ENCODE assay signal across 23 cellular contexts in genomic region chr3:107718547-107718946, GRCh38.
"Had no signal": no experiment of that assay in that cellular context is flagged by ENCODE, and none has a peak within 500 bp of the region (broad histone marks: within the 10 kb centered on the region; RNA-seq: fewer than 3 reads in every experiment).

No MANE protein-coding gene starts in this region.

- ATAC-seq: activated T-cell treated with anti-CD3 and anti-CD28 coated beads, Interleukin-2, amount 50 U/mL, for 72 hours; body of pancreas; naive thymus-derived CD8-positive, alpha-beta T cell had no signal

- H3K4me3 Mint-ChIP-seq: activated CD4-positive, alpha-beta memory T cell treated with anti-CD3 and anti-CD28 coated beads for 36 hours; activated naive CD4-positive, alpha-beta T cell treated with anti-CD3 and anti-CD28 coated beads, Interleukin-2, amount 50 U/mL, for 24 hours; activated T-cell treated with anti-CD3 and anti-CD28 coated beads, Interleukin-2, amount 50 U/mL, for 72 hours; dendritic cell treated with granulocyte-macrophage colony-stimulating factor and Interleukin-4, amounts not matched to agents 40 ng/mL and 50 ng/mL, for 4 days; mesothelial cell of epicardium; naive thymus-derived CD8-positive, alpha-beta T cell; type B pancreatic cell had no signal

- H3K9me3 ChIP-seq: body of pancreas, left ventricle myocardium inferior, right atrium auricular region, thoracic aorta, vagina had no signal

- H3K4me1 ChIP-seq: body of pancreas had no signal

- H3K9me3 Mint-ChIP-seq: activated naive CD4-positive, alpha-beta T cell treated with anti-CD3 and anti-CD28 coated beads, Interleukin-2, amount 50 U/mL, for 24 hours; activated T-cell treated with anti-CD3 and anti-CD28 coated beads, Interleukin-2, amount 50 U/mL, for 72 hours; dendritic cell treated with granulocyte-macrophage colony-stimulating factor and Interleukin-4, amounts not matched to agents 40 ng/mL and 50 ng/mL, for 4 days; mesothelial cell of epicardium; type B pancreatic cell had no signal

- H3K27me3 ChIP-seq: body of pancreas, cardiac muscle cell, hepatocyte, right atrium auricular region, spleen, vagina had no signal

- DNase-seq: activated CD4-positive, alpha-beta memory T cell treated with anti-CD3 and anti-CD28 coated beads for 36 hours; activated CD4-positive, alpha-beta T cell treated with anti-CD3 and anti-CD28 coated beads for 48 hours; activated effector memory CD4-positive, alpha-beta T cell treated with anti-CD3 and anti-CD28 coated beads, Interleukin-2, amount 50 U/mL, for 16 hours; activated T-cell treated with anti-CD3 and anti-CD28 coated beads, Interleukin-2, amount 50 U/mL, for 72 hours; anterior cingulate cortex; body of pancreas; effector CD4-positive, alpha-beta T cell; foreskin melanocyte; left ventricle myocardium inferior; naive thymus-derived CD8-positive, alpha-beta T cell; spleen; stimulated activated CD4-positive, alpha-beta T cell treated with anti-CD3 and anti-CD28 coated beads, Interleukin-4, amount 100 ng/mL, for 1 hour; stimulated activated naive CD4-positive, alpha-beta T cell had no signal

- H3K36me3 ChIP-seq: thoracic aorta, vagina had no signal

- H3K27me3 Mint-ChIP-seq: activated CD4-positive, alpha-beta memory T cell treated with anti-CD3 and anti-CD28 coated beads for 36 hours; activated naive CD4-positive, alpha-beta T cell treated with anti-CD3 and anti-CD28 coated beads, Interleukin-2, amount 50 U/mL, for 24 hours; dendritic cell treated with granulocyte-macrophage colony-stimulating factor and Interleukin-4, amounts not matched to agents 40 ng/mL and 50 ng/mL, for 4 days; naive thymus-derived CD8-positive, alpha-beta T cell; progenitor cell of endocrine pancreas; type B pancreatic cell had no signal

- H3K4me3 ChIP-seq: body of pancreas, cardiac muscle cell, hepatocyte, left ventricle myocardium inferior, right atrium auricular region, spleen, thoracic aorta, vagina had no signal

- H3K27ac Mint-ChIP-seq: activated CD4-positive, alpha-beta memory T cell treated with anti-CD3 and anti-CD28 coated beads for 36 hours; activated naive CD4-positive, alpha-beta T cell treated with anti-CD3 and anti-CD28 coated beads, Interleukin-2, amount 50 U/mL, for 24 hours; activated T-cell treated with anti-CD3 and anti-CD28 coated beads, Interleukin-2, amount 50 U/mL, for 72 hours; dendritic cell treated with granulocyte-macrophage colony-stimulating factor and Interleukin-4, amounts not matched to agents 40 ng/mL and 50 ng/mL, for 4 days; mesothelial cell of epicardium; naive thymus-derived CD8-positive, alpha-beta T cell; progenitor cell of endocrine pancreas; type B pancreatic cell had no signal

- H3K27ac ChIP-seq: body of pancreas, cardiac muscle cell, hepatocyte, left ventricle myocardium inferior, right atrium auricular region, spleen, thoracic aorta, vagina had no signal
